In the genomic region with DNA sequence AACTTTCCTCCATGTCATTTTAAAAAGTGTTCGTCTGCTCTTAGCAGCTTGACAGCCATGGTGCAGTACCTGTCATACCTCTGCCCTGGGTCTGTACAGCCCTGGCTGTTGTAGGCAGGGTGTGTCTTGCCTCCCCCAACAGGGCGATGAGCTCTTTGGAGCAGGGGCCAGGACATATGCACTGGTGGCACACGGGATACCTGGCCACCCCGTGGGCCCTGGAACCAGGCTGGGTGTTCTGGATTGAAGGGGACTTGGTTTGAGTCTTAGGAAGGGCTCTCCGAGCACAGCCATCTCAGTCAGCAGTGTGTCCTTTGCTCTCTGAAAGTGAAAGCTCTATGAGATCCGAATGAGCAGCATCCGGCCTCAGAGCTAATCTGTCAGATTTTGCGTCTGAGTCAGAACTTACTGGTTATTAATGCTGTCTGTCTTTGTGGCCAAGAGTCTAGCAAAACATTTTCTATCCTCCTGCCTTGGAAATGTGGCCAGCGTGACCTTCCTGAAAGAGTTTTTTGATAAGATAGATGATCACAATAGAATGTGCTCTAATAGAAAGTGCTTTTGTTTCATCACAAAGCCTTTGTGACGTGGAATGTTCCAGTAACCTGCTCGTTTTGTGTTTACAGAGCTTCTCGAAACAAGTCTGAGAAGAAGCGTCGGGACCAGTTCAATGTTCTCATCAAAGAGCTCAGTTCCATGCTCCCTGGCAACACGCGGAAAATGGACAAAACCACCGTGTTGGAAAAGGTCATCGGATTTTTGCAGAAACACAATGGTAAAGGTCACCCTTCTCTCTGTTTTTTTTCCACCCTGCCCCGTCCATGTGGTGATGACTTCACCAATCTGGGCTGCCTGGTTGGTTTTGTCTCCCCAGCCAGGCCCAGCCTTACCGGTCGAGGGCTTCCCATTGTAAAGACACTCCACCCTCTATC, we compare ENCODE assay signal across 9 cellular contexts.
DNase-seq lines count a peak whose midpoint lies in the region; ATAC-seq lines count a peak whose summit lies in the region.
"Had no signal": no experiment of that assay in that cellular context is flagged by ENCODE, and none has a peak within 500 bp of the region (broad histone marks: within the 10 kb centered on the region; RNA-seq: fewer than 3 reads in every experiment).

No MANE protein-coding gene starts in this region.

- H3K27ac ChIP-seq in stomach smooth muscle (ENCODE audit: low read length): peak overlapping the region; percentile 73
- H3K27ac ChIP-seq: neutrophil had no signal

- peaks cover 2% of the 10 kb centered on the region for H3K36me3 Mint-ChIP-seq in activated naive CD8-positive, alpha-beta T cell treated with anti-CD3 and anti-CD28 coated beads, Interleukin-2, amount 10 ng/mL, durations not matched to agents 7 days and 5 days

- H3K4me1 ChIP-seq in stomach smooth muscle (ENCODE audit: control insufficient read depth, insufficient read depth, low read length): peaks cover 10% of the 10 kb centered on the region

- POLR2A ChIA-PET in activated naive CD8-positive, alpha-beta T cell treated with anti-CD3 and anti-CD28 coated beads, Interleukin-2, amount 10 ng/mL, durations not matched to agents 7 days and 5 days (lab: Charles Lee): interaction anchor here (0.8 to 1.2 kb wide), 2 partner anchors 10 to 77 kb away, joined by 3 to 6 read pairs; partner anchors contain the start of gene RPL31

- no peaks in the 10 kb centered on the region for H3K9me3 Mint-ChIP-seq in activated naive CD8-positive, alpha-beta T cell treated with anti-CD3 and anti-CD28 coated beads, Interleukin-2, amount 10 ng/mL, durations not matched to agents 7 days and 5 days

- H3K27me3 ChIP-seq in stomach smooth muscle (ENCODE audit: control insufficient read depth in 1 of 2, insufficient read depth in 2 of 2, low read length in 2 of 2): no peaks in the 10 kb centered on the region

- H3K9me3 ChIP-seq in stomach smooth muscle (ENCODE audit: control insufficient read depth in 2 of 2, low read length in 2 of 2): no peaks in the 10 kb centered on the region
- H3K9me3 ChIP-seq: neutrophil had no signal

- peak overlapping the region; percentile 21 to 66 for H3K4me3 ChIP-seq in stomach smooth muscle (ENCODE audit: low read length in 2 of 2)

- H3K4me3 Mint-ChIP-seq in activated naive CD8-positive, alpha-beta T cell treated with anti-CD3 and anti-CD28 coated beads, Interleukin-2, amount 10 ng/mL, durations not matched to agents 7 days and 5 days: peak overlapping the region; percentile 33

- peak; percentile 84 for ATAC-seq in GM18907 (IDR thresholded peaks at IDR 0.05; ENCODE audit: unreplicated experiment)
- peak; percentile 80 for ATAC-seq in HG03442 (IDR thresholded peaks at IDR 0.05; ENCODE audit: unreplicated experiment)
- peak; percentile 78 for ATAC-seq in activated naive CD8-positive, alpha-beta T cell treated with anti-CD3 and anti-CD28 coated beads, Interleukin-2, amount 10 ng/mL, durations not matched to agents 7 days and 5 days (ENCODE audit: low read depth)

- no peaks in the 10 kb centered on the region for H3K4me1 Mint-ChIP-seq in activated naive CD8-positive, alpha-beta T cell treated with anti-CD3 and anti-CD28 coated beads, Interleukin-2, amount 10 ng/mL, durations not matched to agents 7 days and 5 days

- peak overlapping the region; percentile 79 for H3K27ac Mint-ChIP-seq in activated naive CD8-positive, alpha-beta T cell treated with anti-CD3 and anti-CD28 coated beads, Interleukin-2, amount 10 ng/mL, durations not matched to agents 7 days and 5 days

- DNase-seq in activated naive CD8-positive, alpha-beta T cell treated with anti-CD3 and anti-CD28 coated beads, Interleukin-2, amount 10 ng/mL, durations not matched to agents 7 days and 5 days: no peak
- DNase-seq in kidney tubule cell (ENCODE audit: low spot score): peak; percentile 33
- no peak for DNase-seq in SIG-M5 (lab: John Stamatoyannopoulos, UW)
- no peak for DNase-seq in effector CD8-positive, alpha-beta T cell (lab: John Stamatoyannopoulos, UW)
- DNase-seq in NCI-H1105 (lab: John Stamatoyannopoulos, UW): no peak

- H3K27me3 Mint-ChIP-seq in activated naive CD8-positive, alpha-beta T cell treated with anti-CD3 and anti-CD28 coated beads, Interleukin-2, amount 10 ng/mL, durations not matched to agents 7 days and 5 days: peaks cover 3% of the 10 kb centered on the region

- peaks cover 3 to 6% of the 10 kb centered on the region in 2 donors for H3K36me3 ChIP-seq in stomach smooth muscle (ENCODE audit: control insufficient read depth in 2 of 2, insufficient read depth in 2 of 2, low read length in 2 of 2)
- H3K36me3 ChIP-seq: neutrophil had no signal

- peak overlapping the region; percentile 49 to 55 for H3K9ac ChIP-seq in stomach smooth muscle (ENCODE audit: low read length in 2 of 2)
